ENCODE assay signal across 16 cellular contexts in genomic region chr17:45164734-45165269, GRCh38.
"Had no signal": no experiment of that assay in that cellular context is flagged by ENCODE, and none has a peak within 500 bp of the region (broad histone marks: within the 10 kb centered on the region; RNA-seq: fewer than 3 reads in every experiment).

No MANE protein-coding gene starts in this region.

- H3K36me3 ChIP-seq: colonic mucosa, tibial artery had no signal

- H3K27ac ChIP-seq: colonic mucosa, gastrocnemius medialis, left lung, tibial artery had no signal

- H3K27ac Mint-ChIP-seq: activated CD4-positive, alpha-beta T cell treated with anti-CD3 and anti-CD28 coated beads for 36 hours; activated T-helper 17 cell treated with anti-CD3 and anti-CD28 coated beads, Interleukin-2, amount 50 U/mL, for 72 hours; naive thymus-derived CD4-positive, alpha-beta T cell; T-helper 2 cell treated with Interferon-gamma antibody and Interleukin-4, amounts not matched to agents 5 μg/mL and 100 μg/mL, for 36 hours; WTC11 had no signal

- DNase-seq: activated CD4-positive, alpha-beta T cell treated with anti-CD3 and anti-CD28 coated beads for 36 hours; activated CD4-positive, alpha-beta T cell treated with anti-CD3 and anti-CD28 coated beads, Interleukin-2, amount 50 U/mL, for 48 hours; activated naive CD4-positive, alpha-beta T cell; central memory CD4-positive, alpha-beta T cell; colonic mucosa; gastrocnemius medialis; head of caudate nucleus; naive thymus-derived CD4-positive, alpha-beta T cell; stimulated activated naive CD8-positive, alpha-beta T cell treated with anti-CD3 and anti-CD28 coated beads, Interleukin-15, Interleukin-2, amounts not matched to agents 100 U/mL and 50 U/mL, for 24 hours; substantia nigra; tibial artery had no signal

- H3K4me3 ChIP-seq: colonic mucosa, gastrocnemius medialis, left lung, mucosa of descending colon, tibial artery had no signal

- H3K9me3 Mint-ChIP-seq: activated T-helper 17 cell treated with anti-CD3 and anti-CD28 coated beads, Interleukin-2, amount 50 U/mL, for 72 hours; naive thymus-derived CD4-positive, alpha-beta T cell; T-helper 2 cell treated with Interferon-gamma antibody and Interleukin-4, amounts not matched to agents 5 μg/mL and 100 μg/mL, for 36 hours; WTC11 had no signal

- ATAC-seq: activated CD4-positive, alpha-beta T cell treated with anti-CD3 and anti-CD28 coated beads for 36 hours; activated T-helper 17 cell treated with anti-CD3 and anti-CD28 coated beads, Interleukin-2, amount 50 U/mL, for 72 hours; gastrocnemius medialis; left lung; mucosa of descending colon; naive thymus-derived CD4-positive, alpha-beta T cell; stimulated activated naive CD8-positive, alpha-beta T cell treated with anti-CD3 and anti-CD28 coated beads, Interleukin-15, Interleukin-2, amounts not matched to agents 100 U/mL and 50 U/mL, for 24 hours; WTC11 had no signal

- H3K27me3 ChIP-seq: colonic mucosa, gastrocnemius medialis, left lung, tibial artery had no signal

- H3K27me3 Mint-ChIP-seq: activated CD4-positive, alpha-beta T cell treated with anti-CD3 and anti-CD28 coated beads for 36 hours; activated T-helper 17 cell treated with anti-CD3 and anti-CD28 coated beads, Interleukin-2, amount 50 U/mL, for 72 hours; naive thymus-derived CD4-positive, alpha-beta T cell had no signal

- H3K9me3 ChIP-seq: colonic mucosa, gastrocnemius medialis, left lung, mucosa of descending colon, tibial artery had no signal

- H3K4me3 Mint-ChIP-seq: activated CD4-positive, alpha-beta T cell treated with anti-CD3 and anti-CD28 coated beads for 36 hours; activated T-helper 17 cell treated with anti-CD3 and anti-CD28 coated beads, Interleukin-2, amount 50 U/mL, for 72 hours; naive thymus-derived CD4-positive, alpha-beta T cell; T-helper 2 cell treated with Interferon-gamma antibody and Interleukin-4, amounts not matched to agents 5 μg/mL and 100 μg/mL, for 36 hours; WTC11 had no signal

- H3K4me1 ChIP-seq: colonic mucosa had no signal
